In genomic region chr4:71765837-71766236, GRCh38 we compare ENCODE assay signal across 1 cellular context.
TF ChIP-seq lines count a peak whose summit lies in the region.

No MANE protein-coding gene starts in this region.

TF ChIP-seq in GM23338, 12 proteins besides CTCF, POLR2A, EP300 and RAD21 (continued from another document):
- TF ChIP-seq, protein P1, sequence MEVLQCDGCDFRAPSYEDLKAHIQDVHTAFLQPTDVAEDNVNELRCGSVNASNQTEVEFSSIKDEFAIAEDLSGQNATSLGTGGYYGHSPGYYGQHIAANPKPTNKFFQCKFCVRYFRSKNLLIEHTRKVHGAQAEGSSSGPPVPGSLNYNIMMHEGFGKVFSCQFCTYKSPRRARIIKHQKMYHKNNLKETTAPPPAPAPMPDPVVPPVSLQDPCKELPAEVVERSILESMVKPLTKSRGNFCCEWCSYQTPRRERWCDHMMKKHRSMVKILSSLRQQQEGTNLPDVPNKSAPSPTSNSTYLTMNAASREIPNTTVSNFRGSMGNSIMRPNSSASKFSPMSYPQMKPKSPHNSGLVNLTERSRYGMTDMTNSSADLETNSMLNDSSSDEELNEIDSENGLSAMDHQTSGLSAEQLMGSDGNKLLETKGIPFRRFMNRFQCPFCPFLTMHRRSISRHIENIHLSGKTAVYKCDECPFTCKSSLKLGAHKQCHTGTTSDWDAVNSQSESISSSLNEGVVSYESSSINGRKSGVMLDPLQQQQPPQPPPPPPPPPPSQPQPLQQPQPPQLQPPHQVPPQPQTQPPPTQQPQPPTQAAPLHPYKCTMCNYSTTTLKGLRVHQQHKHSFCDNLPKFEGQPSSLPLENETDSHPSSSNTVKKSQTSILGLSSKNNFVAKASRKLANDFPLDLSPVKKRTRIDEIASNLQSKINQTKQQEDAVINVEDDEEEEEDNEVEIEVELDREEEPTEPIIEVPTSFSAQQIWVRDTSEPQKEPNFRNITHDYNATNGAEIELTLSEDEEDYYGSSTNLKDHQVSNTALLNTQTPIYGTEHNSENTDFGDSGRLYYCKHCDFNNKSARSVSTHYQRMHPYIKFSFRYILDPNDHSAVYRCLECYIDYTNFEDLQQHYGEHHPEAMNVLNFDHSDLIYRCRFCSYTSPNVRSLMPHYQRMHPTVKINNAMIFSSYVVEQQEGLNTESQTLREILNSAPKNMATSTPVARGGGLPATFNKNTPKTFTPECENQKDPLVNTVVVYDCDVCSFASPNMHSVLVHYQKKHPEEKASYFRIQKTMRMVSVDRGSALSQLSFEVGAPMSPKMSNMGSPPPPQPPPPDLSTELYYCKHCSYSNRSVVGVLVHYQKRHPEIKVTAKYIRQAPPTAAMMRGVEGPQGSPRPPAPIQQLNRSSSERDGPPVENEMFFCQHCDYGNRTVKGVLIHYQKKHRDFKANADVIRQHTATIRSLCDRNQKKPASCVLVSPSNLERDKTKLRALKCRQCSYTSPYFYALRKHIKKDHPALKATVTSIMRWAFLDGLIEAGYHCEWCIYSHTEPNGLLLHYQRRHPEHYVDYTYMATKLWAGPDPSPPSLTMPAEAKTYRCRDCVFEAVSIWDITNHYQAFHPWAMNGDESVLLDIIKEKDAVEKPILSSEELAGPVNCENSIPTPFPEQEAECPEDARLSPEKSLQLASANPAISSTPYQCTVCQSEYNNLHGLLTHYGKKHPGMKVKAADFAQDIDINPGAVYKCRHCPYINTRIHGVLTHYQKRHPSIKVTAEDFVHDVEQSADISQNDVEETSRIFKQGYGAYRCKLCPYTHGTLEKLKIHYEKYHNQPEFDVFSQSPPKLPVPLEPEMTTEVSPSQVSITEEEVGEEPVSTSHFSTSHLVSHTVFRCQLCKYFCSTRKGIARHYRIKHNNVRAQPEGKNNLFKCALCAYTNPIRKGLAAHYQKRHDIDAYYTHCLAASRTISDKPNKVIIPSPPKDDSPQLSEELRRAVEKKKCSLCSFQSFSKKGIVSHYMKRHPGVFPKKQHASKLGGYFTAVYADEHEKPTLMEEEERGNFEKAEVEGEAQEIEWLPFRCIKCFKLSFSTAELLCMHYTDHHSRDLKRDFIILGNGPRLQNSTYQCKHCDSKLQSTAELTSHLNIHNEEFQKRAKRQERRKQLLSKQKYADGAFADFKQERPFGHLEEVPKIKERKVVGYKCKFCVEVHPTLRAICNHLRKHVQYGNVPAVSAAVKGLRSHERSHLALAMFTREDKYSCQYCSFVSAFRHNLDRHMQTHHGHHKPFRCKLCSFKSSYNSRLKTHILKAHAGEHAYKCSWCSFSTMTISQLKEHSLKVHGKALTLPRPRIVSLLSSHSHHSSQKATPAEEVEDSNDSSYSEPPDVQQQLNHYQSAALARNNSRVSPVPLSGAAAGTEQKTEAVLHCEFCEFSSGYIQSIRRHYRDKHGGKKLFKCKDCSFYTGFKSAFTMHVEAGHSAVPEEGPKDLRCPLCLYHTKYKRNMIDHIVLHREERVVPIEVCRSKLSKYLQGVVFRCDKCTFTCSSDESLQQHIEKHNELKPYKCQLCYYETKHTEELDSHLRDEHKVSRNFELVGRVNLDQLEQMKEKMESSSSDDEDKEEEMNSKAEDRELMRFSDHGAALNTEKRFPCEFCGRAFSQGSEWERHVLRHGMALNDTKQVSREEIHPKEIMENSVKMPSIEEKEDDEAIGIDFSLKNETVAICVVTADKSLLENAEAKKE (CRISPR knock-in tag; IDR thresholded peaks at IDR 0.05) = peak; percentile 89
